ENCODE assay signal across 26 cellular contexts in genomic region chr1:92848201-92848600, GRCh38. TPM values are rescaled to one million over a fixed set of nuclear protein-coding genes. Genes with fewer than 3 reads are reported as not detected.
DNase-seq lines count a peak whose midpoint lies in the region; ATAC-seq and TF ChIP-seq lines count a peak whose summit lies in the region.
"Had no signal": no experiment of that assay in that cellular context is flagged by ENCODE, and none has a peak within 500 bp of the region (broad histone marks: within the 10 kb centered on the region; RNA-seq: fewer than 3 reads in every experiment).

No MANE protein-coding gene starts in this region.

- H3K4me3 ChIP-seq in mammary epithelial cell (replicated peaks in 1 of 3; ENCODE audit: insufficient read depth in 1 of 3, low read depth in 2 of 3, low read length in 3 of 3), result no peak overlapping the region
- H3K4me3 ChIP-seq in CD8-positive, alpha-beta memory T cell (ENCODE audit: low read length), result no peak overlapping the region
- H3K4me3 ChIP-seq: A549, adrenal gland, lung, psoas muscle, thoracic aorta had no signal

- H4K20me1 ChIP-seq in mammary epithelial cell (ENCODE audit: insufficient read depth, low read length), result no peaks in the 10 kb centered on the region

- ATAC-seq in HG03378 (IDR thresholded peaks at IDR 0.05; ENCODE audit: unreplicated experiment), result no peak
- ATAC-seq: activated CD4-positive, alpha-beta T cell treated with anti-CD3 and anti-CD28 coated beads for 36 hours; activated T-cell treated with anti-CD3 and anti-CD28 coated beads, Interleukin-2, amount 50 U/mL, for 4 hours; psoas muscle had no signal

- no peaks in the 10 kb centered on the region for H3K27me3 Mint-ChIP-seq in activated naive CD8-positive, alpha-beta T cell
- no peaks in the 10 kb centered on the region for H3K27me3 Mint-ChIP-seq in activated naive CD8-positive, alpha-beta T cell treated with anti-CD3 and anti-CD28 coated beads for 36 hours
- H3K27me3 Mint-ChIP-seq in CD8-positive, alpha-beta memory T cell, result no peaks in the 10 kb centered on the region
- H3K27me3 Mint-ChIP-seq: activated CD4-positive, alpha-beta T cell treated with anti-CD3 and anti-CD28 coated beads for 36 hours; brain had no signal

- POLR2A ChIA-PET in CD8-positive, alpha-beta memory T cell (lab: Charles Lee), result no interaction called here

- no peak for DNase-seq in activated naive CD8-positive, alpha-beta T cell treated with anti-CD3 and anti-CD28 coated beads for 36 hours
- DNase-seq in mammary epithelial cell (peak; percentile 81), mucosa of gallbladder (ENCODE audit: low spot score) (peak; percentile 57), ureter (ENCODE audit: low spot score) (peak; percentile 52)
- no peak for DNase-seq in CD8-positive, alpha-beta memory T cell
- DNase-seq in activated CD8-positive, alpha-beta memory T cell treated with anti-CD3 and anti-CD28 coated beads, Interleukin-2, amount 50 U/mL, for 48 hours, result no peak
- DNase-seq: activated CD4-positive, alpha-beta T cell treated with anti-CD3 and anti-CD28 coated beads for 36 hours; activated gamma-delta T cell treated with Interleukin-2 at 50 U/mL for 16 hours; activated T-cell treated with anti-CD3 and anti-CD28 coated beads, Interleukin-2, amount 50 U/mL, for 4 hours; adrenal gland; AML-193; DMS153; head of caudate nucleus; kidney glomerular epithelial cell; NCI-H2029 treated with DMSO at 0.1 percent for 48 hours; NCI-H226; psoas muscle; SK-N-SH; stimulated activated naive CD4-positive, alpha-beta T cell treated with Interleukin-2 at 50 U/mL for 16 hours had no signal

- H3K79me2 ChIP-seq in mammary epithelial cell (ENCODE audit: insufficient read depth, low read length), result no peaks in the 10 kb centered on the region

- no peaks in the 10 kb centered on the region for H3K9me3 Mint-ChIP-seq in activated naive CD8-positive, alpha-beta T cell (ENCODE audit: low read depth)
- no peaks in the 10 kb centered on the region for H3K9me3 Mint-ChIP-seq in activated naive CD8-positive, alpha-beta T cell treated with anti-CD3 and anti-CD28 coated beads for 36 hours
- H3K9me3 Mint-ChIP-seq in CD8-positive, alpha-beta memory T cell, result no peaks in the 10 kb centered on the region
- H3K9me3 Mint-ChIP-seq: activated T-cell treated with anti-CD3 and anti-CD28 coated beads, Interleukin-2, amount 50 U/mL, for 4 hours; brain; T-helper 2 cell treated with Interferon-gamma antibody and Interleukin-4, amounts not matched to agents 5 μg/mL and 100 μg/mL, for 36 hours had no signal

- in situ Hi-C loops in mammary epithelial cell (cut with MboI; ENCODE audit: low sequenced_read_pairs in 2 of 2), result no loop called here

- no peak for TF ChIP-seq CTCF in mammary epithelial cell (conservative IDR thresholded peaks at IDR 0.05 in 1 of 2, IDR thresholded peaks at IDR 0.05 in 1 of 2; ENCODE audit: extremely low read depth in 1 of 2, insufficient read depth in 1 of 2, low read depth in 1 of 2, low read length in 2 of 2)

- H3K9me3 ChIP-seq in mammary epithelial cell (replicated peaks; ENCODE audit: insufficient read depth, low read length), result no peaks in the 10 kb centered on the region
- no peaks in the 10 kb centered on the region for H3K9me3 ChIP-seq in CD8-positive, alpha-beta memory T cell (ENCODE audit: low read length)
- H3K9me3 ChIP-seq: A549, adrenal gland, psoas muscle, SK-N-SH, thoracic aorta had no signal

- H3K4me3 Mint-ChIP-seq in activated naive CD8-positive, alpha-beta T cell, result no peak overlapping the region
- H3K4me3 Mint-ChIP-seq in activated naive CD8-positive, alpha-beta T cell treated with anti-CD3 and anti-CD28 coated beads for 36 hours, result no peak overlapping the region
- peak overlapping the region in 1 of 7 donors; percentile 3 for H3K4me3 Mint-ChIP-seq in CD8-positive, alpha-beta memory T cell
- H3K4me3 Mint-ChIP-seq: activated CD4-positive, alpha-beta T cell treated with anti-CD3 and anti-CD28 coated beads for 36 hours; activated T-cell treated with anti-CD3 and anti-CD28 coated beads, Interleukin-2, amount 50 U/mL, for 4 hours; brain; T-helper 2 cell treated with Interferon-gamma antibody and Interleukin-4, amounts not matched to agents 5 μg/mL and 100 μg/mL, for 36 hours had no signal

- peaks cover 8% of the 10 kb centered on the region for H3K36me3 Mint-ChIP-seq in activated naive CD8-positive, alpha-beta T cell
- peaks cover 21% of the 10 kb centered on the region for H3K36me3 Mint-ChIP-seq in activated naive CD8-positive, alpha-beta T cell treated with anti-CD3 and anti-CD28 coated beads for 36 hours
- peaks cover under 1 to 41% (median 14%) of the 10 kb centered on the region in 3 donors for H3K36me3 Mint-ChIP-seq in CD8-positive, alpha-beta memory T cell

- H3K4me2 ChIP-seq in mammary epithelial cell (ENCODE audit: insufficient read depth, low read depth, low read length), result peak overlapping the region; percentile 45
- H3K4me2 ChIP-seq: A549, SK-N-SH had no signal

- H3K4me1 ChIP-seq in mammary epithelial cell (ENCODE audit: insufficient read depth, low read length), result peaks cover 14% of the 10 kb centered on the region
- H3K4me1 ChIP-seq in CD8-positive, alpha-beta memory T cell (ENCODE audit: insufficient read depth, low read length), result no peaks in the 10 kb centered on the region
- H3K4me1 ChIP-seq: A549, adrenal gland, psoas muscle had no signal

- no peak overlapping the region for H2AFZ ChIP-seq in mammary epithelial cell (ENCODE audit: low read depth, low read length)

- no peak overlapping the region for H3K27ac ChIP-seq in mammary epithelial cell (ENCODE audit: insufficient read depth, low read depth, low read length)
- H3K27ac ChIP-seq in CD8-positive, alpha-beta memory T cell (ENCODE audit: low read depth, low read length), result no peak overlapping the region
- H3K27ac ChIP-seq: A549, adrenal gland, psoas muscle, thoracic aorta had no signal

- peaks cover 13% of the 10 kb centered on the region for H3K4me1 Mint-ChIP-seq in activated naive CD8-positive, alpha-beta T cell (ENCODE audit: low read depth)
- peaks cover 3% of the 10 kb centered on the region for H3K4me1 Mint-ChIP-seq in activated naive CD8-positive, alpha-beta T cell treated with anti-CD3 and anti-CD28 coated beads for 36 hours
- peaks cover 0 to 14% (median 2%) of the 10 kb centered on the region in 3 donors for H3K4me1 Mint-ChIP-seq in CD8-positive, alpha-beta memory T cell

- dilution Hi-C loops in mammary epithelial cell (cut with HindIII; ENCODE audit: low sequenced_read_pairs), result no loop called here

- peaks cover 8% of the 10 kb centered on the region for H3K36me3 ChIP-seq in mammary epithelial cell (ENCODE audit: insufficient read depth, low read length)
- peaks cover 12% of the 10 kb centered on the region for H3K36me3 ChIP-seq in CD8-positive, alpha-beta memory T cell (ENCODE audit: insufficient read depth, low read length)

- no TSS peak for BruUV-seq in mammary epithelial cell (replicated peaks; lab: Mats Ljungman, UMichigan)

- intact Hi-C loops in mammary epithelial cell (cut with micrococcal nuclease), result no loop called here

- CTCF ChIA-PET in mammary epithelial cell (lab: Charles Lee; ENCODE audit: low non-redundant PET), result no interaction called here
- CTCF ChIA-PET in CD8-positive, alpha-beta memory T cell (lab: Charles Lee), result interaction anchor here (1.4 to 1.6 kb wide), 2 partner anchors 112 to 146 kb away, joined by 3 to 9 read pairs; no protein-coding TSS in a partner anchor

- peak overlapping the region; percentile 26 for H3K9ac ChIP-seq in mammary epithelial cell (ENCODE audit: insufficient read depth, low read length)
- H3K9ac ChIP-seq: SK-N-SH had no signal

- H3K27ac Mint-ChIP-seq in activated naive CD8-positive, alpha-beta T cell, result peak overlapping the region; percentile 4
- H3K27ac Mint-ChIP-seq in activated naive CD8-positive, alpha-beta T cell treated with anti-CD3 and anti-CD28 coated beads for 36 hours, result no peak overlapping the region
- peak overlapping the region in 2 of 8 donors; percentile 3 to 58 for H3K27ac Mint-ChIP-seq in CD8-positive, alpha-beta memory T cell
- H3K27ac Mint-ChIP-seq: activated CD4-positive, alpha-beta T cell treated with anti-CD3 and anti-CD28 coated beads for 36 hours; brain; T-helper 2 cell treated with Interferon-gamma antibody and Interleukin-4, amounts not matched to agents 5 μg/mL and 100 μg/mL, for 36 hours had no signal

- no peaks in the 10 kb centered on the region for H3K27me3 ChIP-seq in mammary epithelial cell (ENCODE audit: insufficient read depth, low read length)
- H3K27me3 ChIP-seq in CD8-positive, alpha-beta memory T cell (ENCODE audit: insufficient read depth, low read length, poor library complexity, severe bottlenecking), result no peaks in the 10 kb centered on the region
- H3K27me3 ChIP-seq: adrenal gland had no signal

- 7% methylated on average over 4 of the region's 4 CpGs for WGBS in mammary epithelial cell (ENCODE audit: low coverage, missing lambda C conversion rate)

RNA-seq across cellular contexts. Expression of gene RPL5, which starts 16.4 kb away (rescaled TPM):
- 1,000 to 10,000 TPM; 1,677 to 1,713 TPM for total RNA-seq in activated naive CD8-positive, alpha-beta T cell treated with anti-CD3 and anti-CD28 coated beads for 36 hours
- total RNA-seq in mammary epithelial cell (1,000 to 10,000 TPM; 1,045 to 1,097 TPM), mucosa of gallbladder (695 TPM), ureter (964 TPM)
- 1,681 TPM for polyA plus RNA-seq in mammary epithelial cell
- polyA minus RNA-seq in mammary epithelial cell, result 816 TPM
- 1,000 to 10,000 TPM; 1,428 to 1,468 TPM for total RNA-seq in CD8-positive, alpha-beta memory T cell
- 2,256 TPM for polyA plus RNA-seq in CD8-positive, alpha-beta memory T cell

Comparison
In these comparisons a context has a peak if more than half of its experiments do, and no peak if none do; other contexts are left out.
1. DNase-seq: peak in mammary epithelial cell (single experiment), mucosa of gallbladder (single experiment) and ureter (single experiment); none in activated naive CD8-positive, alpha-beta T cell treated with anti-CD3 and anti-CD28 coated beads for 36 hours (single experiment), CD8-positive, alpha-beta memory T cell (0 of 5) and activated CD8-positive, alpha-beta memory T cell treated with anti-CD3 and anti-CD28 coated beads, Interleukin-2, amount 50 U/mL, for 48 hours (single experiment).